16 cellular contexts compared by ENCODE assay signal in genomic region chr9:72733896-72734295, GRCh38.
DNase-seq lines count a peak whose midpoint lies in the region; ATAC-seq and TF ChIP-seq lines count a peak whose summit lies in the region.
"Had no signal": no experiment of that assay in that cellular context is flagged by ENCODE, and none has a peak within 500 bp of the region (broad histone marks: within the 10 kb centered on the region; RNA-seq: fewer than 3 reads in every experiment).

No MANE protein-coding gene starts in this region.

- intact Hi-C loops in upper lobe of right lung (cut with DNase I): no loop called here

- peak overlapping the region; percentile 62 for H3K9ac ChIP-seq in adipocyte (ENCODE audit: low read length)

- H3K9me3 ChIP-seq in adipocyte (ENCODE audit: control insufficient read depth, low read length) (no peaks in the 10 kb centered on the region), upper lobe of right lung (no peaks in the 10 kb centered on the region)
- H3K9me3 ChIP-seq: MG63 had no signal

- H3K4me1 ChIP-seq in adipocyte (ENCODE audit: control insufficient read depth, insufficient read depth, low read length) (peaks cover 22% of the 10 kb centered on the region), upper lobe of right lung (no peaks in the 10 kb centered on the region)

- H3K27ac ChIP-seq in upper lobe of right lung: no peak overlapping the region

- TF ChIP-seq CTCF in upper lobe of right lung (IDR thresholded peaks at IDR 0.05): no peak

- H3K27me3 ChIP-seq in adipocyte (replicated peaks; ENCODE audit: control insufficient read depth, insufficient read depth, low read length): no peaks in the 10 kb centered on the region
- H3K27me3 ChIP-seq in upper lobe of right lung: no peaks in the 10 kb centered on the region
- no peaks in the 10 kb centered on the region for H3K27me3 ChIP-seq in H7 (ENCODE audit: control insufficient read depth, insufficient read depth, low read length)
- H3K27me3 ChIP-seq: MG63 had no signal

- ATAC-seq in upper lobe of right lung (peak; percentile 29), HG02610 (IDR thresholded peaks at IDR 0.05; ENCODE audit: unreplicated experiment) (no peak)
- ATAC-seq: CD8-positive, alpha-beta T cell; SK-N-SH treated with all-trans-retinoic acid at 6 μM for 48 hours had no signal

- DNase-seq in COLO829 (ENCODE audit: low spot score): peak; percentile 36
- peak; percentile 60 for DNase-seq in adipocyte (ENCODE audit: low read depth)
- peak; percentile 7 for DNase-seq in midbrain (lab: John Stamatoyannopoulos, UW)
- DNase-seq in upper lobe of right lung: no peak
- no peak for DNase-seq in NCI-H748 (lab: John Stamatoyannopoulos, UW; ENCODE audit: unreplicated experiment)
- DNase-seq in H7: no peak
- DNase-seq: CD8-positive, alpha-beta T cell; DMS79; Karpas-422; MG63; NCI-H1092; NCI-H146; NCI-H2081; SHP77 had no signal

- H3K4me3 ChIP-seq in adipocyte (ENCODE audit: low read length): peak overlapping the region; percentile 38
- no peak overlapping the region for H3K4me3 ChIP-seq in upper lobe of right lung
- H3K4me3 ChIP-seq in H7 (ENCODE audit: insufficient read depth, low read depth, low read length): no peak overlapping the region
- H3K4me3 ChIP-seq: MG63 had no signal

- H3K36me3 ChIP-seq in adipocyte (ENCODE audit: control insufficient read depth, insufficient read depth, low read length, severe bottlenecking) (no peaks in the 10 kb centered on the region), upper lobe of right lung (no peaks in the 10 kb centered on the region), H7 (replicated peaks; ENCODE audit: control insufficient read depth, insufficient read depth, low read length) (no peaks in the 10 kb centered on the region)
- H3K36me3 ChIP-seq: MG63 had no signal

Comparison
In these comparisons a context has a peak if more than half of its experiments do, and no peak if none do; other contexts are left out.
1. DNase-seq: peak in COLO829 (single experiment), adipocyte (single experiment) and midbrain (single experiment); none in upper lobe of right lung (single experiment), NCI-H748 (single experiment) and H7 (single experiment).